ENCODE assay signal across 9 cellular contexts in the genomic region with DNA sequence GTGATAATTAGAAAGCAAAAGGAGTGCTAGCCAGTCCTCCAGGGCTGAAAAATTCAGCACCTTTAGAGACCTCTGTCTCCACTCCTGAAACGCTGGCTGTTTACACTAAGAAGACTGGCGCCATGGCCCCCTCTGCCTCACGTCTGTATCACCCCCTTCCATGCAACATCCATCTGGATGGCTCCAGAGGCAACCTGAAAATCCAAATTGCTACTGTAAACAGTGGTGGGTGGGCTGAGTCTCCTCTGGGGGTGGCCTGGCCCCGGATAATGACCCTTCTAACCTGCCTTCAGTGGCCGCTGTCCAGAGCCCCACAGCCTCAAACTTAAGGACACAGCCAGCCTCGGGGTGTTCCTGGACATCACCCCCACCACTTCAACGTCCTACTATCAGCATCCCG. TPM values are rescaled to one million over a fixed set of nuclear protein-coding genes. Genes with fewer than 3 reads are reported as not detected.
DNase-seq lines count a peak whose midpoint lies in the region; ATAC-seq and TF ChIP-seq lines count a peak whose summit lies in the region.
"Had no signal": no experiment of that assay in that cellular context is flagged by ENCODE, and none has a peak within 500 bp of the region (broad histone marks: within the 10 kb centered on the region; RNA-seq: fewer than 3 reads in every experiment).

No MANE protein-coding gene starts in this region.

- no peaks in the 10 kb centered on the region for H3K27me3 ChIP-seq in HAP-1 (ENCODE audit: low read depth)
- H3K27me3 ChIP-seq in hepatocyte, result no peaks in the 10 kb centered on the region
- H3K27me3 ChIP-seq in sigmoid colon, result no peaks in the 10 kb centered on the region

- WGBS in hepatocyte (ENCODE audit: low lambda C conversion rate, missing lambda C conversion rate), result 5% methylated on average over 8 of the region's 8 CpGs
- 7 to 10% methylated on average over 8 of the region's 8 CpGs for WGBS in sigmoid colon, 2 donors

- H3K27ac ChIP-seq in VCaP, result peak overlapping the region; percentile 84
- peak overlapping the region; percentile 63 for H3K27ac ChIP-seq in hepatocyte
- peak overlapping the region; percentile 83 to 85 (median 84) for H3K27ac ChIP-seq in sigmoid colon

- in situ Hi-C loops in HAP-1 (cut with MboI; ENCODE audit: low sequenced_read_pairs), result no loop called here

- DNase-seq in HAP-1 (ENCODE audit: low spot score in 2 of 2) (peak in 1 of 2 experiments; percentile 18), hepatocyte (ENCODE audit: low spot score) (no peak), sigmoid colon (no peak), HK-2 (ENCODE audit: unreplicated experiment) (no peak), OCI-M2 (lab: John Stamatoyannopoulos, UW; ENCODE audit: unreplicated experiment) (no peak), anterior cingulate cortex (lab: John Stamatoyannopoulos, UW) (no peak)
- DNase-seq: NCI-H1436 treated with DMSO at 0.1 percent for 48 hours had no signal

- TF ChIP-seq POLR2A in sigmoid colon (IDR thresholded peaks at IDR 0.05), result no peak

- no peaks in the 10 kb centered on the region for H4K20me1 ChIP-seq in hepatocyte (ENCODE audit: insufficient read depth, poor library complexity, severe bottlenecking)

- no peak for TF ChIP-seq CTCF in VCaP (conservative IDR thresholded peaks at IDR 0.05)
- no peak for TF ChIP-seq CTCF in hepatocyte (IDR thresholded peaks at IDR 0.05; ENCODE audit: poor library complexity)
- no peak for TF ChIP-seq CTCF in sigmoid colon (IDR thresholded peaks at IDR 0.05)

- peaks cover 48% of the 10 kb centered on the region for H3K79me2 ChIP-seq in hepatocyte

- H3K4me3 ChIP-seq in HAP-1 (peak overlapping the region; percentile 57), hepatocyte (peak overlapping the region; percentile 88), sigmoid colon (peak overlapping the region; percentile 67 to 88 (median 72))

- no peaks in the 10 kb centered on the region for H3K36me3 ChIP-seq in HAP-1 (replicated peaks)
- H3K36me3 ChIP-seq in hepatocyte (replicated peaks; ENCODE audit: insufficient read depth, low read depth), result no peaks in the 10 kb centered on the region
- H3K36me3 ChIP-seq in sigmoid colon, result no peaks in the 10 kb centered on the region

- peak overlapping the region; percentile 92 for H3K4me2 ChIP-seq in hepatocyte

- no peaks in the 10 kb centered on the region for H3K9me2 ChIP-seq in hepatocyte (replicated peaks; ENCODE audit: insufficient read depth)

- intact Hi-C loops in sigmoid colon (cut with DNase I), result loop anchor here (5.0 to 10.0 kb wide), 4 partner anchors 76 to 379 kb away; no protein-coding TSS in a partner anchor

- ATAC-seq in GM19395 (IDR thresholded peaks at IDR 0.05; ENCODE audit: unreplicated experiment), result no peak

- no peak for TF ChIP-seq EP300 in sigmoid colon (IDR thresholded peaks at IDR 0.05)

- H3K9me3 ChIP-seq in HAP-1 (no peaks in the 10 kb centered on the region), hepatocyte (ENCODE audit: low read depth) (no peaks in the 10 kb centered on the region), sigmoid colon (no peaks in the 10 kb centered on the region)

- H3K4me1 ChIP-seq in HAP-1 (peaks cover 18% of the 10 kb centered on the region), hepatocyte (ENCODE audit: insufficient read depth) (peaks cover 17% of the 10 kb centered on the region), sigmoid colon (peaks cover 0 to 32% (median 22%) of the 10 kb centered on the region in 4 donors)

- peak overlapping the region; percentile 88 for H2AFZ ChIP-seq in hepatocyte

RNA-seq across cellular contexts. Expression of gene PRKD1, which starts 1.4 kb away (rescaled TPM):
- 9.0 and 16.5 TPM in 2 replicates for total RNA-seq in hepatocyte
- 7.5 and 9.7 TPM in 2 replicates for polyA plus RNA-seq in hepatocyte
- total RNA-seq in sigmoid colon, result 10 to 100 TPM; 14.5 to 27.1 (median 22.8) TPM
- polyA plus RNA-seq in sigmoid colon, result 1 to 10 TPM in 1 of 3 donors, under 1 TPM in 2; 0.46 to 2.3 (median 0.60) TPM
